8 cellular contexts compared by ENCODE assay signal in genomic region chr4:123396294-123397275, GRCh38. TPM values are rescaled to one million over a fixed set of nuclear protein-coding genes. Genes with fewer than 3 reads are reported as not detected.
DNase-seq lines count a peak whose midpoint lies in the region; ATAC-seq, FAIRE-seq and TF ChIP-seq lines count a peak whose summit lies in the region.

SPRY1 (plus strand) TSS chr4:123396795; CDS start chr4:123401592, 4,797 bp downstream.

- no peaks in the 10 kb centered on the region for H3K27me3 ChIP-seq in keratinocyte (ENCODE audit: control insufficient read depth, extremely low read depth, insufficient read depth, low read length)

- H3K9me1 ChIP-seq in keratinocyte (ENCODE audit: control insufficient read depth, extremely low read depth, insufficient read depth, low read length), result no peaks in the 10 kb centered on the region

- peak within 1 kb of the TSS; percentile 64 for H3K4me2 ChIP-seq in keratinocyte (ENCODE audit: control insufficient read depth, extremely low read depth, insufficient read depth, low read depth, low read length)

- H3K4me3 ChIP-seq in keratinocyte (ENCODE audit: control insufficient read depth in 2 of 3, extremely low read depth in 1 of 3, insufficient read depth in 2 of 3, low read depth in 1 of 3, low read length in 3 of 3), result peak within 1 kb of the TSS; percentile 65 to 87 (median 69)

- H3K27me3 Mint-ChIP-seq in chondrocyte (ENCODE audit: low read depth), result no peaks in the 10 kb centered on the region

- H3K79me2 ChIP-seq in keratinocyte (ENCODE audit: control insufficient read depth, insufficient read depth, low read length), result peaks cover 13% of the 10 kb centered on the region

- H3K27ac ChIP-seq in keratinocyte (ENCODE audit: control insufficient read depth, insufficient read depth, low read length), result peak within 1 kb of the TSS; percentile 63

- no peaks in the 10 kb centered on the region for H4K20me1 ChIP-seq in keratinocyte (ENCODE audit: control insufficient read depth, extremely low read depth, insufficient read depth, low read length)

- peaks cover under 1% of the 10 kb centered on the region for H3K36me3 Mint-ChIP-seq in chondrocyte (ENCODE audit: low read depth)

- H3K4me1 ChIP-seq in keratinocyte (ENCODE audit: control insufficient read depth, extremely low read depth, insufficient read depth, low read length), result peaks cover 9% of the 10 kb centered on the region

- peak within 1 kb of the TSS; percentile 80 for H3K9ac ChIP-seq in keratinocyte (ENCODE audit: control insufficient read depth, extremely low read depth, insufficient read depth, low read length)

- ATAC-seq in GM19025 (IDR thresholded peaks at IDR 0.05; ENCODE audit: low read depth, unreplicated experiment) (peak; percentile 27), HG03354 (IDR thresholded peaks at IDR 0.05; ENCODE audit: poor library complexity, severe bottlenecking, unreplicated experiment) (peak; percentile 50)

- dilution Hi-C loops in keratinocyte (cut with MboI; ENCODE audit: extremely low pct_ligation_motif_present, low sequenced_read_pairs), result no loop called here

- FAIRE-seq in keratinocyte (lab: Jason Lieb, UNC), result peak; percentile 99

- H3K4me1 Mint-ChIP-seq in chondrocyte (ENCODE audit: low read depth), result peaks cover 22% of the 10 kb centered on the region

- H2AFZ ChIP-seq in keratinocyte (ENCODE audit: control insufficient read depth, low read length), result peak within 1 kb of the TSS; percentile 75

- H3K27ac Mint-ChIP-seq in chondrocyte (ENCODE audit: unreplicated experiment), result peak within 1 kb of the TSS; percentile 97

- peak within 1 kb of the TSS; percentile 90 for H3K4me3 Mint-ChIP-seq in chondrocyte (ENCODE audit: unreplicated experiment)

- no peaks in the 10 kb centered on the region for H3K9me3 Mint-ChIP-seq in chondrocyte (ENCODE audit: low read depth)

- H3K9me3 ChIP-seq in keratinocyte (ENCODE audit: control insufficient read depth, low read depth, low read length), result no peaks in the 10 kb centered on the region

- no peaks in the 10 kb centered on the region for H3K36me3 ChIP-seq in keratinocyte (ENCODE audit: control insufficient read depth in 2 of 2, extremely low read depth in 1 of 2, insufficient read depth in 2 of 2, low read length in 2 of 2)

- peak; percentile 41 for DNase-seq in AG08395 (ENCODE audit: low spot score)
- DNase-seq in NCI-H460 (ENCODE audit: extremely low read depth, low read depth), result peak; percentile 78
- DNase-seq in activated CD4-positive, alpha-beta T cell treated with anti-CD3 and anti-CD28 coated beads for 1 hour, result peak; percentile 45
- DNase-seq in chondrocyte (ENCODE audit: low spot score), result no peak
- peak; percentile 53 for DNase-seq in keratinocyte (ENCODE audit: low read depth, low spot score)
- peak; percentile 55 for DNase-seq in stimulated activated CD4-positive, alpha-beta T cell treated with anti-CD3 and anti-CD28 coated beads, Interleukin-12 subunit alpha, Interleukin-12 subunit beta, amount 100 ng/mL, for 4 hours

- TF ChIP-seq CTCF in chondrocyte (IDR thresholded peaks at IDR 0.05), result no peak
- no peak for TF ChIP-seq CTCF in keratinocyte (optimal IDR thresholded peaks at IDR 0.05 in 1 of 3, IDR thresholded peaks at IDR 0.05 in 1 of 3, conservative IDR thresholded peaks at IDR 0.05 in 1 of 3; ENCODE audit: extremely low read depth in 1 of 3, insufficient read depth in 2 of 3, low read length in 3 of 3)

RNA-seq across cellular contexts. Expression of gene SPRY1, which starts in this region (rescaled TPM):
- total RNA-seq in NCI-H460 (2014; rRNA removed; shearing (Covaris generic)), result 1.4 and 1.7 TPM in 2 replicates
- polyA plus RNA-seq in NCI-H460 (2014; cell fraction: nucleus; rRNA removed), result 0.64 and 1.9 TPM in 2 replicates
- 28.4 to 61.4 TPM (median 54.2 TPM) in 3 replicates for total RNA-seq in chondrocyte
- polyA plus RNA-seq in keratinocyte, result 1.7 to 3.6 TPM (median 3.4 TPM) in 3 replicates
- polyA plus RNA-seq in keratinocyte (2011; ENCODE audit: low read depth), result 3.0 TPM
- polyA plus RNA-seq in keratinocyte (2011; cell fraction: cytosol; rRNA removed), result 1.3 and 2.2 TPM in 2 replicates
- 2.9 and 4.4 TPM in 2 replicates for polyA plus RNA-seq in keratinocyte (2011; cell fraction: nucleus; rRNA removed)
- 3.4 and 4.1 TPM in 2 replicates for polyA plus RNA-seq in keratinocyte (2012; ENCODE audit: low replicate concordance)
- 1.7 to 4.4 TPM (median 4.3 TPM) in 3 replicates for polyA minus RNA-seq in keratinocyte
- 3.5 TPM for polyA minus RNA-seq in keratinocyte (2011; cell fraction: cytosol; rRNA and poly(A)+ RNA removed)
- polyA minus RNA-seq in keratinocyte (2011; cell fraction: nucleus; rRNA and poly(A)+ RNA removed), result 1.6 and 3.1 TPM in 2 replicates

Comparison
In these comparisons a context has a peak if more than half of its experiments do, and no peak if none do; other contexts are left out.
1. RNA of gene SPRY1 (total RNA-seq): 28.4 to 61.4 TPM in chondrocyte; 1.4 to 1.7 TPM in NCI-H460; every median in the first group is over 10 times any median in the second.